8 cellular contexts compared by ENCODE assay signal in genomic region chr22:46777609-46777970, GRCh38. TPM values are rescaled to one million over a fixed set of nuclear protein-coding genes. Genes with fewer than 3 reads are reported as not detected.
DNase-seq lines count a peak whose midpoint lies in the region; ATAC-seq and TF ChIP-seq lines count a peak whose summit lies in the region.

No MANE protein-coding gene starts in this region.

- peaks cover 7% of the 10 kb centered on the region for H3K36me3 Mint-ChIP-seq in activated naive CD8-positive, alpha-beta T cell treated with anti-CD3 and anti-CD28 coated beads, Interleukin-2, amount 50 U/mL, for 24 hours (ENCODE audit: low read depth)

- H3K9me3 ChIP-seq in OCI-LY1 (ENCODE audit: low read length) (no peaks in the 10 kb centered on the region), GM23248 (ENCODE audit: low read depth) (no peaks in the 10 kb centered on the region)

- no peak overlapping the region for H2BK15ac ChIP-seq in mesendoderm (replicated peaks; ENCODE audit: low read depth)

- H3K27ac Mint-ChIP-seq in activated naive CD8-positive, alpha-beta T cell treated with anti-CD3 and anti-CD28 coated beads, Interleukin-2, amount 50 U/mL, for 24 hours: peak overlapping the region; percentile 91

- no peak overlapping the region for H2BK120ac ChIP-seq in mesendoderm (ENCODE audit: low read depth, low read length)

- intact Hi-C loops in posterior vena cava (cut with DNase I): no loop called here

- H3K4ac ChIP-seq in mesendoderm (ENCODE audit: low read depth, low read length): no peak overlapping the region

- no peak overlapping the region for H2AK5ac ChIP-seq in mesendoderm (ENCODE audit: low read length)

- H3K27me3 ChIP-seq in GM06990 (replicated peaks; ENCODE audit: control insufficient read depth, insufficient read depth, low read length) (no peaks in the 10 kb centered on the region), OCI-LY1 (ENCODE audit: insufficient read depth, low read length) (no peaks in the 10 kb centered on the region), GM23248 (replicated peaks; ENCODE audit: insufficient read depth) (no peaks in the 10 kb centered on the region), mesendoderm (ENCODE audit: insufficient read depth, low read length, poor library complexity) (no peaks in the 10 kb centered on the region)

- H3K56ac ChIP-seq in mesendoderm (ENCODE audit: low read length): no peak overlapping the region

- peak overlapping the region; percentile 58 for H3K4me2 ChIP-seq in OCI-LY1 (ENCODE audit: low read length)
- no peak overlapping the region for H3K4me2 ChIP-seq in GM23248 (ENCODE audit: unreplicated experiment)
- no peak overlapping the region for H3K4me2 ChIP-seq in mesendoderm (ENCODE audit: low read length)

- H3F3A ChIP-seq in OCI-LY1 (ENCODE audit: insufficient read depth, low read length) (no peaks in the 10 kb centered on the region), GM23248 (ENCODE audit: insufficient read depth) (peaks cover 12% of the 10 kb centered on the region; the same call in 1 of the 2 replicates)

- H3K4me1 ChIP-seq in OCI-LY1 (ENCODE audit: insufficient read depth, low read length, severe bottlenecking) (peaks cover 85% of the 10 kb centered on the region), GM23248 (ENCODE audit: insufficient read depth) (peaks cover 14% of the 10 kb centered on the region), mesendoderm (ENCODE audit: control insufficient read depth, low read depth, low read length) (peaks cover 12% of the 10 kb centered on the region)

- H3K9me3 Mint-ChIP-seq in activated naive CD8-positive, alpha-beta T cell treated with anti-CD3 and anti-CD28 coated beads, Interleukin-2, amount 50 U/mL, for 24 hours: no peaks in the 10 kb centered on the region

- H3K4me3 ChIP-seq in GM06990 (replicated peaks; ENCODE audit: low read depth, low read length) (peak overlapping the region; percentile 39), OCI-LY1 (ENCODE audit: low read depth, low read length, poor library complexity, severe bottlenecking) (peak overlapping the region; percentile 45), GM23248 (no peak overlapping the region), mesendoderm (ENCODE audit: low read length) (no peak overlapping the region)

- H3K23ac ChIP-seq in mesendoderm (ENCODE audit: low read length): no peak overlapping the region

- H3K4me3 Mint-ChIP-seq in activated naive CD8-positive, alpha-beta T cell treated with anti-CD3 and anti-CD28 coated beads, Interleukin-2, amount 50 U/mL, for 24 hours: peak overlapping the region; percentile 69

- no peak overlapping the region for H2BK5ac ChIP-seq in mesendoderm (ENCODE audit: low read length)

- H3K18ac ChIP-seq in mesendoderm (ENCODE audit: low read length): no peak overlapping the region

- H3K27ac ChIP-seq in OCI-LY1 (ENCODE audit: low read depth, low read length, poor library complexity, severe bottlenecking) (peak overlapping the region; percentile 97), GM23248 (no peak overlapping the region), mesendoderm (ENCODE audit: low read depth, low read length) (no peak overlapping the region)

- H3K36me3 ChIP-seq in GM06990 (ENCODE audit: control insufficient read depth, insufficient read depth, low read length) (peaks cover 7% of the 10 kb centered on the region), OCI-LY1 (ENCODE audit: insufficient read depth, low read length) (peaks cover 5% of the 10 kb centered on the region; the same call in 1 of the 2 replicates), GM23248 (ENCODE audit: low read depth) (no peaks in the 10 kb centered on the region), mesendoderm (ENCODE audit: control insufficient read depth, insufficient read depth, low read length) (no peaks in the 10 kb centered on the region)

- H2AFZ ChIP-seq in OCI-LY1 (ENCODE audit: low read length): no peak overlapping the region
- H2AFZ ChIP-seq in GM23248: no peak overlapping the region

- 87 to 92% methylated on average over 10 to 11 of the region's 11 CpGs for WGBS in GM23248 (ENCODE audit: low coverage in 1 of 2, low lambda C conversion rate in 2 of 2, missing lambda C conversion rate in 2 of 2), 2 experiments
- WGBS in mesendoderm (ENCODE audit: extremely low coverage, insufficient coverage, low lambda C conversion rate): no CpG with 5 or more reads among the region's 11 CpGs

- no peak overlapping the region for H4K5ac ChIP-seq in mesendoderm (ENCODE audit: low read length)

- TF ChIP-seq CTCF in GM06990 (IDR thresholded peaks at IDR 0.05; ENCODE audit: insufficient read depth, low read length, poor library complexity, severe bottlenecking) (no peak), OCI-LY1 (IDR thresholded peaks at IDR 0.05; ENCODE audit: low read length) (no peak)

- no peaks in the 10 kb centered on the region for H4K20me1 ChIP-seq in OCI-LY1 (ENCODE audit: insufficient read depth, low read length)
- H4K20me1 ChIP-seq in GM23248 (ENCODE audit: insufficient read depth): 0 out of 2 replicates have a peak, but pooled peaks cover 5% of the 10 kb centered on the region

- no peak overlapping the region for H4K8ac ChIP-seq in mesendoderm (ENCODE audit: low read depth, low read length)

- in situ Hi-C loops in GM23248 (cut with MboI): no loop called here

- ATAC-seq in activated naive CD8-positive, alpha-beta T cell treated with anti-CD3 and anti-CD28 coated beads, Interleukin-2, amount 50 U/mL, for 24 hours: no peak

- peaks cover 52% of the 10 kb centered on the region for H3K79me2 ChIP-seq in OCI-LY1 (ENCODE audit: insufficient read depth, low read length)
- peaks cover 93% of the 10 kb centered on the region for H3K79me2 ChIP-seq in GM23248 (ENCODE audit: insufficient read depth)
- H3K79me2 ChIP-seq in mesendoderm (ENCODE audit: control insufficient read depth, insufficient read depth, low read length): peaks cover 29% of the 10 kb centered on the region

- peaks cover 30% of the 10 kb centered on the region for H3K79me1 ChIP-seq in mesendoderm (ENCODE audit: low read length)

- H3K9ac ChIP-seq in OCI-LY1 (ENCODE audit: low read length) (peak overlapping the region; percentile 63; the same call in 1 of the 2 replicates), GM23248 (no peak overlapping the region), mesendoderm (ENCODE audit: low read length) (no peak overlapping the region)

- H3K9me2 ChIP-seq in OCI-LY1 (ENCODE audit: low read depth, low read length) (no peaks in the 10 kb centered on the region), GM23248 (ENCODE audit: insufficient read depth) (no peaks in the 10 kb centered on the region)

- DNase-seq in GM06990 (ENCODE audit: extremely low read depth, insufficient read length): peak; percentile 82
- DNase-seq in activated naive CD8-positive, alpha-beta T cell treated with anti-CD3 and anti-CD28 coated beads, Interleukin-2, amount 50 U/mL, for 24 hours: peak; percentile 55
- DNase-seq in posterior vena cava (ENCODE audit: low spot score): peak; percentile 85
- no peak for DNase-seq in GM23248
- no peak for DNase-seq in SIG-M5 treated with dmso at 0.1 percent for 504 hours (lab: John Stamatoyannopoulos, UW; ENCODE audit: unreplicated experiment)
- DNase-seq in AML-193 (lab: John Stamatoyannopoulos, UW): no peak
- no peak for DNase-seq in mesendoderm

- H3K27me3 Mint-ChIP-seq in activated naive CD8-positive, alpha-beta T cell treated with anti-CD3 and anti-CD28 coated beads, Interleukin-2, amount 50 U/mL, for 24 hours: no peaks in the 10 kb centered on the region

- H3K4me1 Mint-ChIP-seq in activated naive CD8-positive, alpha-beta T cell treated with anti-CD3 and anti-CD28 coated beads, Interleukin-2, amount 50 U/mL, for 24 hours: peaks cover 72% of the 10 kb centered on the region

RNA-seq across cellular contexts. Expression of gene TBC1D22A, which starts 15.1 kb away (rescaled TPM):
- 10 to 100 TPM; 19.3 to 21.7 TPM for total RNA-seq in posterior vena cava
- 12.3 and 13.3 TPM in 2 replicates for total RNA-seq in GM23248 (2014; rRNA removed; shearing (Covaris generic))
- 16.9 and 17.9 TPM in 2 replicates for polyA plus RNA-seq in GM23248 (2016; fragmentation: Nextera tagmentation; extraction: Ambion mirVana)
- polyA plus RNA-seq in mesendoderm (2013, experiment 1 of 2): 11.9 TPM
- polyA plus RNA-seq in mesendoderm (2013, experiment 2 of 2): 11.3 TPM

RNA-seq across cellular contexts. Expression of gene CERK, which starts 39.5 kb away (rescaled TPM):
- 10 to 100 TPM; 25.4 to 36.4 TPM for total RNA-seq in posterior vena cava
- 45.1 and 45.4 TPM in 2 replicates for total RNA-seq in GM23248 (2014; rRNA removed; shearing (Covaris generic))
- 24.3 and 25.3 TPM in 2 replicates for polyA plus RNA-seq in GM23248 (2016; fragmentation: Nextera tagmentation; extraction: Ambion mirVana)
- 26.7 TPM for polyA plus RNA-seq in mesendoderm (2013, experiment 1 of 2)
- 26.7 TPM for polyA plus RNA-seq in mesendoderm (2013, experiment 2 of 2)

Comparison
In these comparisons a context has a peak if more than half of its experiments do, and no peak if none do; other contexts are left out.
1. DNase-seq: peak in GM06990 (single experiment), activated naive CD8-positive, alpha-beta T cell treated with anti-CD3 and anti-CD28 coated beads, Interleukin-2, amount 50 U/mL, for 24 hours (single experiment) and posterior vena cava (single experiment); none in GM23248 (single experiment), SIG-M5 treated with dmso at 0.1 percent for 504 hours (single experiment), AML-193 (0 of 2) and mesendoderm (single experiment).
2. H3K4me3 ChIP-seq: peak in GM06990 (single experiment) and OCI-LY1 (single experiment); none in GM23248 (single experiment) and mesendoderm (single experiment).